27 cellular contexts compared by ENCODE assay signal in the genomic region with DNA sequence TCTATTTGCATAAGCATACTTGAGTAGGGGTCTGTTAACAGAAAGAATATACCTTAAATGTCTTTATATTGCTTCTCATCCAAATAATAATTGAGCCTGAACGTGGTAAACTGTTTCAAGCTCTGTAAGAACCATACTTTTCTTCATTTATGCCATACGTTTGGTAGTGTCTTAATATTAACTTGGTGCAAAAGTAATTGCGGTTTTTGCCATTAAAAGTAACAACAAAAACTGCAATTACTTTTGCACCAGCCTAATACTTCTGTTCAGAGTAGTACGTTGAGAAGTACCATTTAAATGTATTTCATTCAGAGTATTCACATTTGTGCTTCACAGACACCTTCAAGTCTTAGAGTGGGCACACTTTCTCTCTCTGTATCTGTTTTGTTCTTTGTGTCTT.
"Had no signal": no experiment of that assay in that cellular context is flagged by ENCODE, and none has a peak within 500 bp of the region (broad histone marks: within the 10 kb centered on the region; RNA-seq: fewer than 3 reads in every experiment).

No MANE protein-coding gene starts in this region.

- DNase-seq: stimulated activated CD4-positive, alpha-beta T cell treated with anti-CD3 and anti-CD28 coated beads, Interleukin-2, amount 100 ng/mL, for 48 hours; stimulated activated CD4-positive, alpha-beta T cell treated with anti-CD3 and anti-CD28 coated beads, Interleukin-4, amount 100 ng/mL, for 1 hour; stimulated activated CD4-positive, alpha-beta T cell treated with anti-CD3 and anti-CD28 coated beads, Interleukin-4, amount 100 ng/mL, for 24 hours; stimulated activated CD4-positive, alpha-beta T cell treated with anti-CD3 and anti-CD28 coated beads, Interleukin-4, amount 100 ng/mL, for 4 hours; stimulated activated CD8-positive, alpha-beta memory T cell treated with anti-CD3 and anti-CD28 coated beads, Interleukin-4, amount 100 ng/mL, for 48 hours; stimulated activated naive B cell treated with anti-CD40 and anti-IgM and Interleukin-4, amounts not matched to agents 10 μg/mL and 1 μg/mL and 100 μg/mL, for 72 hours; stimulated activated naive CD4-positive, alpha-beta T cell; stimulated activated naive CD4-positive, alpha-beta T cell treated with Interleukin-2 at 50 U/mL for 16 hours; stimulated activated naive CD8-positive, alpha-beta T cell treated with anti-CD3 and anti-CD28 coated beads, Interleukin-15, amount 100 ng/mL, for 72 hours; stimulated activated naive CD8-positive, alpha-beta T cell treated with anti-CD3 and anti-CD28 coated beads, Interleukin-15, Interleukin-2, amounts not matched to agents 100 U/mL and 50 U/mL, for 24 hours; stomach; substantia nigra; testis; thyroid gland; tibial artery; transverse colon; trophoblast cell; upper lobe of left lung; upper lobe of right lung; uterus had no signal

- H3K27me3 ChIP-seq: stomach, suprapubic skin, testis, thyroid gland, tibial artery, tibial nerve, transverse colon, upper lobe of left lung, upper lobe of right lung, uterus, vagina had no signal

- H3K4me3 ChIP-seq: stomach, suprapubic skin, testis, thoracic aorta, thyroid gland, tibial artery, tibial nerve, transverse colon, upper lobe of left lung, upper lobe of right lung, uterus, vagina had no signal

- H3K4me1 ChIP-seq: stomach, suprapubic skin, testis, thyroid gland, tibial artery, tibial nerve, transverse colon, upper lobe of left lung, upper lobe of right lung, uterus, vagina had no signal

- ATAC-seq: stimulated activated effector memory CD8-positive, alpha-beta T cell treated with anti-CD3 and anti-CD28 coated beads, Interleukin-12 subunit alpha, Interleukin-12 subunit beta, amount 100 ng/mL, for 72 hours; stimulated activated memory B cell treated with anti-CD40 and anti-IgM and Interleukin-4, amounts not matched to agents 10 μg/mL and 1 μg/mL and 100 μg/mL, for 72 hours; stimulated activated naive B cell treated with anti-CD40 and anti-IgM and Interleukin-4, amounts not matched to agents 10 μg/mL and 1 μg/mL and 100 μg/mL, for 72 hours; stimulated activated naive CD8-positive, alpha-beta T cell treated with anti-CD3 and anti-CD28 coated beads, Interleukin-15, amount 100 ng/mL, for 72 hours; stimulated activated naive CD8-positive, alpha-beta T cell treated with anti-CD3 and anti-CD28 coated beads, Interleukin-15, Interleukin-2, amounts not matched to agents 100 U/mL and 50 U/mL, for 24 hours; upper lobe of right lung had no signal

- H3K9me3 ChIP-seq: suprapubic skin, testis, thyroid gland, transverse colon, upper lobe of right lung, vagina had no signal

- H3K36me3 ChIP-seq: stomach, suprapubic skin, thoracic aorta, thyroid gland, tibial artery, tibial nerve, transverse colon, upper lobe of left lung, upper lobe of right lung, uterus, vagina had no signal

- FAIRE-seq: urothelium cell line had no signal

- H3K27ac ChIP-seq: stomach, suprapubic skin, testis, thoracic aorta, thyroid gland, tibial artery, tibial nerve, transverse colon, upper lobe of left lung, upper lobe of right lung, uterus, vagina had no signal
